Comparison of ENCODE assay signal across 9 cellular contexts in the genomic region with DNA sequence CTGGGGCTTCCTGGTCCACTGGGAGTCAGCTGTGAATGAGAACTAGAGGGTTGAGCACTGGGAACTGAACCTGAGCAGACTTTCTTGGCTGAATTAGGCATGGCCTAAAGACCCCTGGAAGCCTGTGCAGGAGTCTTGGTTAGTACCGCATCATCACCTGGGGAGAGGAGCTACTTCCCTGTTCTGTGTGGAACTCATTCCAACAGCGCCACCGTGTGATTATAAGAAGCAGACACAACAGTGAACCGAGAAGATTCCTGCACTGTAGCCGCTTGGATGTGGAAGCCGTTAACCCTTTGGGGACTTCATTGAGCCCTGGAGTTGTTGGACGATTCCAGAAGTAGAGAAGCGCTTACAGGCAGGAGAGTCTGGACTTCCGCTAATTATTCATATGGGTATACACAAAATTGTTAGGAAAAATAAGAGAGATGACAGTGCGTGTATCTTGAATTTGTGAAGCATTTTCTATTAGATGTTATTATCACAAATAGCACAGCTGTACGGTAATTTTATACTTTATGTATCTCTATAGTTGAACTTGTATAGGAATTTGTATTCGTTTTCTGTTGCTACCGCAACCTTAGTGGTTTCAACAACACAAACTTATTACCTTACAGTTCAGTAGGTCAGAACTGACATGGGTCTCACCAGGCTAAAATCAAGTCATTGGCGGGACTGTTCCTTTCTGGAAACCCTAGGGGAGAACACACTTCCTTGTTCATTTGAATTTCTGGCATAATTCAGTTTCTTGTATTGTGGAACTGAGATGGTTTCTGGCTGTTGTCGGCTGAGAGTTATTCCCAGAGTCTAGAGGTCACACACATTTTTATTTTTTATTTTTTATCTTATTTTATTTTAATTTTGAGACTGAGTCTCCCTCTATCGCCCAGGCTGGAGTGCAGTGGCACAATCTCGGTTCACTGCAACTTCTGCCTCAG.
A peak's percentile ranks its signal among the peaks of the same experiment; 100 is the strongest.
DNase-seq lines count a peak whose midpoint lies in the region; ATAC-seq and TF ChIP-seq lines count a peak whose summit lies in the region.
"Had no signal": no experiment of that assay in that cellular context is flagged by ENCODE, and none has a peak within 500 bp of the region (broad histone marks: within the 10 kb centered on the region; RNA-seq: fewer than 3 reads in every experiment).

No MANE protein-coding gene starts in this region.

- no peak overlapping the region for H3K27ac ChIP-seq in CD4-positive, alpha-beta memory T cell (ENCODE audit: low read depth, low read length)
- H3K27ac ChIP-seq in lung (ENCODE audit: low read depth in 1 of 2, low read length in 1 of 2): no peak overlapping the region

- H3K36me3 ChIP-seq in CD4-positive, alpha-beta memory T cell (ENCODE audit: insufficient read depth, low read length): no peaks in the 10 kb centered on the region
- H3K36me3 ChIP-seq in lung (ENCODE audit: control insufficient read depth in 2 of 2, insufficient read depth in 2 of 2, low read length in 2 of 2): peaks cover 0 to 3% of the 10 kb centered on the region in 2 donors

- peaks cover 6% of the 10 kb centered on the region for H3K4me1 ChIP-seq in CD4-positive, alpha-beta memory T cell (ENCODE audit: insufficient read depth, low read length)
- H3K4me1 ChIP-seq in lung (ENCODE audit: control insufficient read depth in 2 of 2, insufficient read depth in 2 of 2, low read length in 2 of 2): no peaks in the 10 kb centered on the region

- H3K4me3 Mint-ChIP-seq in CD4-positive, alpha-beta memory T cell: no peak overlapping the region
- H3K4me3 Mint-ChIP-seq: activated naive CD4-positive, alpha-beta T cell treated with anti-CD3 and anti-CD28 coated beads, Interleukin-2, amount 50 U/mL, for 24 hours had no signal

- WGBS in lung, 2 donors: 35 to 39% methylated on average over 17 of the region's 17 CpGs

- POLR2A ChIA-PET in CD4-positive, alpha-beta memory T cell (lab: Charles Lee; ENCODE audit: partially characterized antibody): interaction anchor here (0.5 to 2.0 kb wide), 6 partner anchors 9 to 334 kb away, joined by 3 to 17 read pairs (median 4); a partner anchor contains a TSS

- intact Hi-C loops in CD4-positive, alpha-beta memory T cell (cut with micrococcal nuclease): loop anchor here (1.0 to 5.0 kb wide), 8 partner anchors 35 to 745 kb away; no protein-coding TSS in a partner anchor

- H3K27me3 Mint-ChIP-seq in CD4-positive, alpha-beta memory T cell: no peaks in the 10 kb centered on the region
- H3K27me3 Mint-ChIP-seq: activated naive CD4-positive, alpha-beta T cell treated with anti-CD3 and anti-CD28 coated beads, Interleukin-2, amount 50 U/mL, for 24 hours had no signal

- TF ChIP-seq CTCF in lung (IDR thresholded peaks at IDR 0.05; ENCODE audit: control extremely low read depth, extremely low read depth): peak; percentile 79

- H3K27me3 ChIP-seq in CD4-positive, alpha-beta memory T cell (ENCODE audit: insufficient read depth, low read length): no peaks in the 10 kb centered on the region
- H3K27me3 ChIP-seq in lung (ENCODE audit: control insufficient read depth, insufficient read depth): no peaks in the 10 kb centered on the region

- H3K36me3 Mint-ChIP-seq in CD4-positive, alpha-beta memory T cell: peaks cover 0 to 2% of the 10 kb centered on the region in 2 donors
- H3K36me3 Mint-ChIP-seq: activated naive CD4-positive, alpha-beta T cell treated with anti-CD3 and anti-CD28 coated beads, Interleukin-2, amount 50 U/mL, for 24 hours had no signal

- no peaks in the 10 kb centered on the region for H3K9me3 ChIP-seq in CD4-positive, alpha-beta memory T cell (ENCODE audit: control insufficient read depth in 1 of 2, low read length in 2 of 2)
- peaks cover 0 to 2% of the 10 kb centered on the region in 2 donors for H3K9me3 ChIP-seq in lung (ENCODE audit: control insufficient read depth in 2 of 2, insufficient read depth in 1 of 2, low read length in 1 of 2)

- H3K27ac Mint-ChIP-seq in CD4-positive, alpha-beta memory T cell: peak overlapping the region in 2 of 7 donors; percentile 14 to 32
- H3K27ac Mint-ChIP-seq: activated naive CD4-positive, alpha-beta T cell treated with anti-CD3 and anti-CD28 coated beads, Interleukin-2, amount 50 U/mL, for 24 hours had no signal

- H3K4me3 ChIP-seq in CD4-positive, alpha-beta memory T cell (ENCODE audit: low read length in 2 of 2): no peak overlapping the region
- H3K4me3 ChIP-seq in lung: no peak overlapping the region

- peak; percentile 67 to 72 (median 68) for DNase-seq in CD4-positive, alpha-beta memory T cell
- DNase-seq in NCI-H510A treated with DMSO at 0.1 percent for 48 hours (lab: John Stamatoyannopoulos, UW): peak; percentile 71
- peak; percentile 14 to 73 for DNase-seq in activated CD4-positive, alpha-beta T cell treated with anti-CD3 and anti-CD28 coated beads, Interleukin-2, amount 50 U/mL, for 24 hours (ENCODE audit: low read depth in 1 of 2, low spot score in 1 of 2)
- peak; percentile 81 for DNase-seq in ecto neural progenitor cell (ENCODE audit: low spot score)
- peak; percentile 70 for DNase-seq in lung (ENCODE audit: low spot score)
- peak; percentile 15 to 24 for DNase-seq in stimulated activated CD8-positive, alpha-beta memory T cell treated with anti-CD3 and anti-CD28 coated beads, Interleukin-15, amount 100 ng/mL, for 48 hours (ENCODE audit: low read depth in 2 of 2)

- H3K9me3 Mint-ChIP-seq in CD4-positive, alpha-beta memory T cell: peaks cover 0 to 19% (median 3%) of the 10 kb centered on the region in 8 donors
- H3K9me3 Mint-ChIP-seq: activated naive CD4-positive, alpha-beta T cell treated with anti-CD3 and anti-CD28 coated beads, Interleukin-2, amount 50 U/mL, for 24 hours had no signal

- ATAC-seq in GM19395 (IDR thresholded peaks at IDR 0.05; ENCODE audit: unreplicated experiment): peak; percentile 100
- peak; percentile 99 for ATAC-seq in HG03442 (IDR thresholded peaks at IDR 0.05; ENCODE audit: unreplicated experiment)
- ATAC-seq in lung (ENCODE audit: insufficient read depth, low FRiP score): peak; percentile 79

- CTCF ChIA-PET in CD4-positive, alpha-beta memory T cell (lab: Charles Lee; ENCODE audit: partially characterized antibody): interaction anchor here (0.8 to 2.9 kb wide), 30 partner anchors 9 to 764 kb away, joined by 3 to 44 read pairs (median 4); no protein-coding TSS in a partner anchor

- H3K4me1 Mint-ChIP-seq in CD4-positive, alpha-beta memory T cell: peaks cover 8 to 19% (median 13%) of the 10 kb centered on the region in 4 donors

Comparison
In these comparisons a context has a peak if more than half of its experiments do, and no peak if none do; other contexts are left out.
1. DNase-seq: peak in every context shown above with its lines; median percentile 81 in ecto neural progenitor cell; 71 in NCI-H510A treated with DMSO at 0.1 percent for 48 hours; 70 in lung; 68 in CD4-positive, alpha-beta memory T cell; 44 in activated CD4-positive, alpha-beta T cell treated with anti-CD3 and anti-CD28 coated beads, Interleukin-2, amount 50 U/mL, for 24 hours; 20 in stimulated activated CD8-positive, alpha-beta memory T cell treated with anti-CD3 and anti-CD28 coated beads, Interleukin-15, amount 100 ng/mL, for 48 hours.